In the genomic region with DNA sequence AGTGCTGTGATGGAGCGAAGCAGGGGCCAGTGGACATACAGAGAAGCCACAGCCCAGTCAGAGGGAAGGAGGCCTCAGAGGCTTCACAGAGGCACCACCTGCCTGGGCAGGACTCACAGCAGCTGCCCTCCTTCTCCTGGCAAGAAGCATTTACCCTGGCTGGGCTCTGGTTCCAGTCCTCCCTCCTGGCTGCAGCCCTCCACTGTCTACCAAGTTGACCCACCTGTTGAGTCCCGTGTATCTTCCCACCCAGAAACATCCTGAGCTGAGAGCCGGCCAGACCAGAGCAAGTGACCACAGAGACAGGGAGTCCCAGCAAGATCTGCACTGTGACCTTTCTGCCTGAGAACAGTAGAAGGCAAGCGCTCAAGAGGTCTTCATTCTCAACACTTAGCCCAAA, we compare ENCODE assay signal across 3 cellular contexts.
A peak's percentile ranks its signal among the peaks of the same experiment; 100 is the strongest.
TF ChIP-seq lines count a peak whose summit lies in the region.

No MANE protein-coding gene starts in this region.

TF ChIP-seq in HEK293, 187 proteins besides CTCF, POLR2A, EP300 and RAD21 (continues in another document):
- TF ChIP-seq REPIN1 (tag by site-specific recombination; IDR thresholded peaks at IDR 0.05; ENCODE audit: low read depth) (no peak), KLF8 (tag by site-specific recombination; IDR thresholded peaks at IDR 0.05) (no peak), ZBTB17 (tag by site-specific recombination; IDR thresholded peaks at IDR 0.05) (peak; percentile 93), SCRT2 (tag by site-specific recombination; IDR thresholded peaks at IDR 0.05) (peak; percentile 94), ZIC2 (tag by site-specific recombination; IDR thresholded peaks at IDR 0.05) (0 out of 2 replicates have a peak, but pooled peaks have one; percentile 15), GLIS2 (tag by site-specific recombination; IDR thresholded peaks at IDR 0.05) (no peak), ZBTB1 (tag by site-specific recombination; IDR thresholded peaks at IDR 0.05) (no peak), SCRT1 (tag by site-specific recombination; IDR thresholded peaks at IDR 0.05; ENCODE audit: borderline replicate concordance) (peak; percentile 90), ZNF157 (tag by site-specific recombination; IDR thresholded peaks at IDR 0.05) (no peak), HOXD13 (CRISPR knock-in tag; IDR thresholded peaks at IDR 0.05; ENCODE audit: borderline replicate concordance) (no peak), ZNF146 (tag by site-specific recombination; IDR thresholded peaks at IDR 0.05) (no peak), ZNF664 (tag by site-specific recombination; IDR thresholded peaks at IDR 0.05) (no peak), BCL11B (tag by site-specific recombination; IDR thresholded peaks at IDR 0.05; ENCODE audit: low read depth) (no peak), ZNF311 (tag by site-specific recombination; IDR thresholded peaks at IDR 0.05; ENCODE audit: borderline replicate concordance) (no peak), TRIM28 (IDR thresholded peaks at IDR 0.05; ENCODE audit: borderline replicate concordance, low read length) (no peak), ZFP69B (tag by site-specific recombination; IDR thresholded peaks at IDR 0.05) (no peak), ZNF571 (tag by site-specific recombination; IDR thresholded peaks at IDR 0.05) (no peak)
- TF ChIP-seq, protein P1, sequence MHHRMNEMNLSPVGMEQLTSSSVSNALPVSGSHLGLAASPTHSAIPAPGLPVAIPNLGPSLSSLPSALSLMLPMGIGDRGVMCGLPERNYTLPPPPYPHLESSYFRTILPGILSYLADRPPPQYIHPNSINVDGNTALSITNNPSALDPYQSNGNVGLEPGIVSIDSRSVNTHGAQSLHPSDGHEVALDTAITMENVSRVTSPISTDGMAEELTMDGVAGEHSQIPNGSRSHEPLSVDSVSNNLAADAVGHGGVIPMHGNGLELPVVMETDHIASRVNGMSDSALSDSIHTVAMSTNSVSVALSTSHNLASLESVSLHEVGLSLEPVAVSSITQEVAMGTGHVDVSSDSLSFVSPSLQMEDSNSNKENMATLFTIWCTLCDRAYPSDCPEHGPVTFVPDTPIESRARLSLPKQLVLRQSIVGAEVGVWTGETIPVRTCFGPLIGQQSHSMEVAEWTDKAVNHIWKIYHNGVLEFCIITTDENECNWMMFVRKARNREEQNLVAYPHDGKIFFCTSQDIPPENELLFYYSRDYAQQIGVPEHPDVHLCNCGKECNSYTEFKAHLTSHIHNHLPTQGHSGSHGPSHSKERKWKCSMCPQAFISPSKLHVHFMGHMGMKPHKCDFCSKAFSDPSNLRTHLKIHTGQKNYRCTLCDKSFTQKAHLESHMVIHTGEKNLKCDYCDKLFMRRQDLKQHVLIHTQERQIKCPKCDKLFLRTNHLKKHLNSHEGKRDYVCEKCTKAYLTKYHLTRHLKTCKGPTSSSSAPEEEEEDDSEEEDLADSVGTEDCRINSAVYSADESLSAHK (tag by site-specific recombination; IDR thresholded peaks at IDR 0.05): no peak
- TF ChIP-seq, protein P2, sequence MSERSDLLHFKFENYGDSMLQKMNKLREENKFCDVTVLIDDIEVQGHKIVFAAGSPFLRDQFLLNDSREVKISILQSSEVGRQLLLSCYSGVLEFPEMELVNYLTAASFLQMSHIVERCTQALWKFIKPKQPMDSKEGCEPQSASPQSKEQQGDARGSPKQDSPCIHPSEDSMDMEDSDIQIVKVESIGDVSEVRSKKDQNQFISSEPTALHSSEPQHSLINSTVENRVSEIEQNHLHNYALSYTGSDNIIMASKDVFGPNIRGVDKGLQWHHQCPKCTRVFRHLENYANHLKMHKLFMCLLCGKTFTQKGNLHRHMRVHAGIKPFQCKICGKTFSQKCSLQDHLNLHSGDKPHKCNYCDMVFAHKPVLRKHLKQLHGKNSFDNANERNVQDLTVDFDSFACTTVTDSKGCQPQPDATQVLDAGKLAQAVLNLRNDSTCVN (tag by site-specific recombination; optimal IDR thresholded peaks at IDR 0.05): no peak
- TF ChIP-seq, protein P3, sequence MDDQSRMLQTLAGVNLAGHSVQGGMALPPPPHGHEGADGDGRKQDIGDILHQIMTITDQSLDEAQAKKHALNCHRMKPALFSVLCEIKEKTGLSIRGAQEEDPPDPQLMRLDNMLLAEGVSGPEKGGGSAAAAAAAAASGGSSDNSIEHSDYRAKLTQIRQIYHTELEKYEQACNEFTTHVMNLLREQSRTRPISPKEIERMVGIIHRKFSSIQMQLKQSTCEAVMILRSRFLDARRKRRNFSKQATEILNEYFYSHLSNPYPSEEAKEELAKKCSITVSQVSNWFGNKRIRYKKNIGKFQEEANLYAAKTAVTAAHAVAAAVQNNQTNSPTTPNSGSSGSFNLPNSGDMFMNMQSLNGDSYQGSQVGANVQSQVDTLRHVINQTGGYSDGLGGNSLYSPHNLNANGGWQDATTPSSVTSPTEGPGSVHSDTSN (CRISPR knock-in tag; IDR thresholded peaks at IDR 0.05): no peak

TF ChIP-seq in K562, 482 proteins besides CTCF, POLR2A, EP300 and RAD21 (continues in another document):
- TF ChIP-seq, protein P4, sequence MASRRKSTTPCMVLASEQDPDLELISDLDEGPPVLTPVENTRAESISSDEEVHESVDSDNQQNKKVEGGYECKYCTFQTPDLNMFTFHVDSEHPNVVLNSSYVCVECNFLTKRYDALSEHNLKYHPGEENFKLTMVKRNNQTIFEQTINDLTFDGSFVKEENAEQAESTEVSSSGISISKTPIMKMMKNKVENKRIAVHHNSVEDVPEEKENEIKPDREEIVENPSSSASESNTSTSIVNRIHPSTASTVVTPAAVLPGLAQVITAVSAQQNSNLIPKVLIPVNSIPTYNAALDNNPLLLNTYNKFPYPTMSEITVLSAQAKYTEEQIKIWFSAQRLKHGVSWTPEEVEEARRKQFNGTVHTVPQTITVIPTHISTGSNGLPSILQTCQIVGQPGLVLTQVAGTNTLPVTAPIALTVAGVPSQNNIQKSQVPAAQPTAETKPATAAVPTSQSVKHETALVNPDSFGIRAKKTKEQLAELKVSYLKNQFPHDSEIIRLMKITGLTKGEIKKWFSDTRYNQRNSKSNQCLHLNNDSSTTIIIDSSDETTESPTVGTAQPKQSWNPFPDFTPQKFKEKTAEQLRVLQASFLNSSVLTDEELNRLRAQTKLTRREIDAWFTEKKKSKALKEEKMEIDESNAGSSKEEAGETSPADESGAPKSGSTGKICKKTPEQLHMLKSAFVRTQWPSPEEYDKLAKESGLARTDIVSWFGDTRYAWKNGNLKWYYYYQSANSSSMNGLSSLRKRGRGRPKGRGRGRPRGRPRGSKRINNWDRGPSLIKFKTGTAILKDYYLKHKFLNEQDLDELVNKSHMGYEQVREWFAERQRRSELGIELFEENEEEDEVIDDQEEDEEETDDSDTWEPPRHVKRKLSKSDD (conservative IDR thresholded peaks at IDR 0.05; ENCODE audit: low read length): no peak
- no peak for TF ChIP-seq L3MBTL2 (IDR thresholded peaks at IDR 0.05)
- TF ChIP-seq ZZZ3 (IDR thresholded peaks at IDR 0.05): no peak
- peak; percentile 94 for TF ChIP-seq ZBTB17 (CRISPR knock-in tag; IDR thresholded peaks at IDR 0.05)
- TF ChIP-seq U2AF1 (optimal IDR thresholded peaks at IDR 0.05; ENCODE audit: low read depth, low read length): no peak
- no peak for TF ChIP-seq ZFP1 (CRISPR knock-in tag; IDR thresholded peaks at IDR 0.05)
- TF ChIP-seq HDAC6 (IDR thresholded peaks at IDR 0.05; ENCODE audit: low read depth, low read length): no peak
- TF ChIP-seq, protein P5, sequence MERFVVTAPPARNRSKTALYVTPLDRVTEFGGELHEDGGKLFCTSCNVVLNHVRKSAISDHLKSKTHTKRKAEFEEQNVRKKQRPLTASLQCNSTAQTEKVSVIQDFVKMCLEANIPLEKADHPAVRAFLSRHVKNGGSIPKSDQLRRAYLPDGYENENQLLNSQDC (CRISPR knock-in tag; IDR thresholded peaks at IDR 0.05): no peak
- TF ChIP-seq, protein P6, sequence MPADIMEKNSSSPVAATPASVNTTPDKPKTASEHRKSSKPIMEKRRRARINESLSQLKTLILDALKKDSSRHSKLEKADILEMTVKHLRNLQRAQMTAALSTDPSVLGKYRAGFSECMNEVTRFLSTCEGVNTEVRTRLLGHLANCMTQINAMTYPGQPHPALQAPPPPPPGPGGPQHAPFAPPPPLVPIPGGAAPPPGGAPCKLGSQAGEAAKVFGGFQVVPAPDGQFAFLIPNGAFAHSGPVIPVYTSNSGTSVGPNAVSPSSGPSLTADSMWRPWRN (IDR thresholded peaks at IDR 0.05; ENCODE audit: low read depth): no peak
- TF ChIP-seq HNRNPLL (IDR thresholded peaks at IDR 0.05; ENCODE audit: low read depth, low read length, poor library complexity, severe bottlenecking): no peak
- TF ChIP-seq, protein P7, sequence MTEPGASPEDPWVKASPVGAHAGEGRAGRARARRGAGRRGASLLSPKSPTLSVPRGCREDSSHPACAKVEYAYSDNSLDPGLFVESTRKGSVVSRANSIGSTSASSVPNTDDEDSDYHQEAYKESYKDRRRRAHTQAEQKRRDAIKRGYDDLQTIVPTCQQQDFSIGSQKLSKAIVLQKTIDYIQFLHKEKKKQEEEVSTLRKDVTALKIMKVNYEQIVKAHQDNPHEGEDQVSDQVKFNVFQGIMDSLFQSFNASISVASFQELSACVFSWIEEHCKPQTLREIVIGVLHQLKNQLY (CRISPR knock-in tag; conservative IDR thresholded peaks at IDR 0.05): no peak
- TF ChIP-seq, protein P8, sequence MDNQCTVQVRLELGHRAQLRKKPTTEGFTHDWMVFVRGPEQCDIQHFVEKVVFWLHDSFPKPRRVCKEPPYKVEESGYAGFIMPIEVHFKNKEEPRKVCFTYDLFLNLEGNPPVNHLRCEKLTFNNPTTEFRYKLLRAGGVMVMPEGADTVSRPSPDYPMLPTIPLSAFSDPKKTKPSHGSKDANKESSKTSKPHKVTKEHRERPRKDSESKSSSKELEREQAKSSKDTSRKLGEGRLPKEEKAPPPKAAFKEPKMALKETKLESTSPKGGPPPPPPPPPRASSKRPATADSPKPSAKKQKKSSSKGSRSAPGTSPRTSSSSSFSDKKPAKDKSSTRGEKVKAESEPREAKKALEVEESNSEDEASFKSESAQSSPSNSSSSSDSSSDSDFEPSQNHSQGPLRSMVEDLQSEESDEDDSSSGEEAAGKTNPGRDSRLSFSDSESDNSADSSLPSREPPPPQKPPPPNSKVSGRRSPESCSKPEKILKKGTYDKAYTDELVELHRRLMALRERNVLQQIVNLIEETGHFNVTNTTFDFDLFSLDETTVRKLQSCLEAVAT (IDR thresholded peaks at IDR 0.05): peak in 1 of 2 experiments; percentile 89; a peak in 2 of 4 replicates

TF ChIP-seq in HepG2, 621 proteins besides CTCF, POLR2A, EP300 and RAD21:
- TF ChIP-seq, protein P9, sequence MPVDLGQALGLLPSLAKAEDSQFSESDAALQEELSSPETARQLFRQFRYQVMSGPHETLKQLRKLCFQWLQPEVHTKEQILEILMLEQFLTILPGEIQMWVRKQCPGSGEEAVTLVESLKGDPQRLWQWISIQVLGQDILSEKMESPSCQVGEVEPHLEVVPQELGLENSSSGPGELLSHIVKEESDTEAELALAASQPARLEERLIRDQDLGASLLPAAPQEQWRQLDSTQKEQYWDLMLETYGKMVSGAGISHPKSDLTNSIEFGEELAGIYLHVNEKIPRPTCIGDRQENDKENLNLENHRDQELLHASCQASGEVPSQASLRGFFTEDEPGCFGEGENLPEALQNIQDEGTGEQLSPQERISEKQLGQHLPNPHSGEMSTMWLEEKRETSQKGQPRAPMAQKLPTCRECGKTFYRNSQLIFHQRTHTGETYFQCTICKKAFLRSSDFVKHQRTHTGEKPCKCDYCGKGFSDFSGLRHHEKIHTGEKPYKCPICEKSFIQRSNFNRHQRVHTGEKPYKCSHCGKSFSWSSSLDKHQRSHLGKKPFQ (CRISPR knock-in tag; IDR thresholded peaks at IDR 0.05; ENCODE audit: insufficient replicate concordance): no peak
- TF ChIP-seq ZNF607 (CRISPR knock-in tag; IDR thresholded peaks at IDR 0.05; ENCODE audit: borderline replicate concordance): no peak
- no peak for TF ChIP-seq PRMT3 (CRISPR knock-in tag; IDR thresholded peaks at IDR 0.05; ENCODE audit: borderline replicate concordance, low read depth)
- TF ChIP-seq ZKSCAN8 (CRISPR knock-in tag; IDR thresholded peaks at IDR 0.05; ENCODE audit: borderline replicate concordance): no peak
- TF ChIP-seq TBX2 (CRISPR knock-in tag; IDR thresholded peaks at IDR 0.05; ENCODE audit: borderline replicate concordance): no peak
- no peak for TF ChIP-seq ZNF781 (CRISPR knock-in tag; IDR thresholded peaks at IDR 0.05; ENCODE audit: borderline replicate concordance, not compliant biosample characterization)
- no peak for TF ChIP-seq ZNF382 (CRISPR knock-in tag; IDR thresholded peaks at IDR 0.05; ENCODE audit: borderline replicate concordance)
- TF ChIP-seq ZNF605 (CRISPR knock-in tag; IDR thresholded peaks at IDR 0.05): no peak
